11 cellular contexts compared by ENCODE assay signal in genomic region chr7:137981175-137981574, GRCh38. TPM values are rescaled to one million over a fixed set of nuclear protein-coding genes. Genes with fewer than 3 reads are reported as not detected.
A peak's percentile ranks its signal among the peaks of the same experiment; 100 is the strongest.
DNase-seq lines count a peak whose midpoint lies in the region; ATAC-seq, FAIRE-seq and TF ChIP-seq lines count a peak whose summit lies in the region.
"Had no signal": no experiment of that assay in that cellular context is flagged by ENCODE, and none has a peak within 500 bp of the region (broad histone marks: within the 10 kb centered on the region; RNA-seq: fewer than 3 reads in every experiment).

No MANE protein-coding gene starts in this region.

- H3K27me3 Mint-ChIP-seq in osteocyte (ENCODE audit: unreplicated experiment): no peaks in the 10 kb centered on the region

- no peak for TF ChIP-seq POLR2A in A549 (IDR thresholded peaks at IDR 0.05; ENCODE audit: low read length)

- peaks cover 16% of the 10 kb centered on the region for H3K36me3 Mint-ChIP-seq in osteocyte (ENCODE audit: unreplicated experiment)

- no peak for TF ChIP-seq CTCF in A549 (IDR thresholded peaks at IDR 0.05)
- no peak for TF ChIP-seq CTCF in ascending aorta (IDR thresholded peaks at IDR 0.05)
- no peak for TF ChIP-seq CTCF in osteocyte (IDR thresholded peaks at IDR 0.05)
- TF ChIP-seq CTCF in RWPE1 (conservative IDR thresholded peaks at IDR 0.05; ENCODE audit: low read depth): no peak

- TF ChIP-seq RAD21 in A549 (conservative IDR thresholded peaks at IDR 0.05 in 1 of 2, IDR thresholded peaks at IDR 0.05 in 1 of 2): no peak

- intact Hi-C loops in ascending aorta (cut with DNase I): no loop called here

- POLR2A ChIA-PET in A549 (lab: Yijun Ruan, JAX) (no interaction called here), RWPE1 (lab: Yijun Ruan, JAX; ENCODE audit: low non-redundant PET) (no interaction called here)

- peak in 1 of 2 experiments; percentile 13 for DNase-seq in A549 (ENCODE audit: low read depth in 1 of 2, low spot score in 1 of 2)
- DNase-seq in ascending aorta (ENCODE audit: low spot score in 2 of 2): no peak
- no peak for DNase-seq in osteocyte (ENCODE audit: extremely low spot score, unreplicated experiment)
- no peak for DNase-seq in effector CD8-positive, alpha-beta T cell (lab: John Stamatoyannopoulos, UW)
- no peak for DNase-seq in activated naive CD4-positive, alpha-beta T cell treated with anti-CD3 and anti-CD28 coated beads, Interleukin-2, amount 50 U/mL, for 16 hours
- DNase-seq in RWPE1 (ENCODE audit: low spot score): no peak
- DNase-seq: activated CD8-positive, alpha-beta T cell treated with anti-CD3 and anti-CD28 coated beads, Interleukin-2, amount 10 ng/mL, durations not matched to agents 7 days and 5 days; anterior cingulate cortex had no signal

- H3K4me2 ChIP-seq in A549: peak overlapping the region; percentile 47

- H3K27ac ChIP-seq in A549: peak overlapping the region; percentile 65 to 86
- H3K27ac ChIP-seq in ascending aorta: peak overlapping the region; percentile 83 to 91
- H3K27ac ChIP-seq in RWPE1: no peak overlapping the region

- peaks cover 72% of the 10 kb centered on the region for H3K4me1 Mint-ChIP-seq in osteocyte (ENCODE audit: unreplicated experiment)

- no peaks in the 10 kb centered on the region for H3K27me3 ChIP-seq in ascending aorta

- H3K9me3 Mint-ChIP-seq in osteocyte (ENCODE audit: unreplicated experiment): peaks cover 4% of the 10 kb centered on the region

- no peak for FAIRE-seq in A549 (lab: Jason Lieb, UNC)
- FAIRE-seq: H1 had no signal

- peak overlapping the region; percentile 92 for H3K27ac Mint-ChIP-seq in osteocyte (ENCODE audit: unreplicated experiment)
- H3K27ac Mint-ChIP-seq: activated CD8-positive, alpha-beta T cell treated with anti-CD3 and anti-CD28 coated beads, Interleukin-2, amount 10 ng/mL, durations not matched to agents 7 days and 5 days had no signal

- CTCF ChIA-PET in A549 (lab: Yijun Ruan, JAX): interaction anchor here (1.0 to 2.3 kb wide), 3 partner anchors 10 to 77 kb away, joined by 3 to 5 read pairs (median 4); no protein-coding TSS in a partner anchor
- CTCF ChIA-PET in RWPE1 (lab: Yijun Ruan, JAX): no interaction called here

- H3K9me3 ChIP-seq in A549: no peaks in the 10 kb centered on the region
- no peaks in the 10 kb centered on the region for H3K9me3 ChIP-seq in ascending aorta

- H3K4me3 ChIP-seq in A549: no peak overlapping the region
- peak overlapping the region in 1 of 2 donors; percentile 2 for H3K4me3 ChIP-seq in ascending aorta

- peak overlapping the region; percentile 16 for H3K4me3 Mint-ChIP-seq in osteocyte (ENCODE audit: unreplicated experiment)
- H3K4me3 Mint-ChIP-seq: activated CD8-positive, alpha-beta T cell treated with anti-CD3 and anti-CD28 coated beads, Interleukin-2, amount 10 ng/mL, durations not matched to agents 7 days and 5 days had no signal

- TF ChIP-seq EP300 in A549 (IDR thresholded peaks at IDR 0.05): no peak

- H3K36me3 ChIP-seq in ascending aorta: no peaks in the 10 kb centered on the region

- H3K4me1 ChIP-seq in A549 (peaks cover 57% of the 10 kb centered on the region), ascending aorta (peaks cover 50 to 92% of the 10 kb centered on the region in 2 donors)

- ATAC-seq in A549: no peak
- peak; percentile 0 for ATAC-seq in GM21529 (IDR thresholded peaks at IDR 0.05; ENCODE audit: unreplicated experiment)
- ATAC-seq in HG02759 (IDR thresholded peaks at IDR 0.05; ENCODE audit: unreplicated experiment): no peak
- ATAC-seq: activated CD8-positive, alpha-beta T cell treated with anti-CD3 and anti-CD28 coated beads, Interleukin-2, amount 10 ng/mL, durations not matched to agents 7 days and 5 days had no signal

TF ChIP-seq in A549, 52 proteins besides CTCF, POLR2A, EP300 and RAD21:
- TF ChIP-seq RNF2 (IDR thresholded peaks at IDR 0.05; ENCODE audit: borderline replicate concordance, low read depth): no peak
- TF ChIP-seq, protein P1, sequence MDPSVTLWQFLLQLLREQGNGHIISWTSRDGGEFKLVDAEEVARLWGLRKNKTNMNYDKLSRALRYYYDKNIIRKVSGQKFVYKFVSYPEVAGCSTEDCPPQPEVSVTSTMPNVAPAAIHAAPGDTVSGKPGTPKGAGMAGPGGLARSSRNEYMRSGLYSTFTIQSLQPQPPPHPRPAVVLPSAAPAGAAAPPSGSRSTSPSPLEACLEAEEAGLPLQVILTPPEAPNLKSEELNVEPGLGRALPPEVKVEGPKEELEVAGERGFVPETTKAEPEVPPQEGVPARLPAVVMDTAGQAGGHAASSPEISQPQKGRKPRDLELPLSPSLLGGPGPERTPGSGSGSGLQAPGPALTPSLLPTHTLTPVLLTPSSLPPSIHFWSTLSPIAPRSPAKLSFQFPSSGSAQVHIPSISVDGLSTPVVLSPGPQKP (IDR thresholded peaks at IDR 0.05; ENCODE audit: low read depth, low read length): no peak
- no peak for TF ChIP-seq RCOR1 (IDR thresholded peaks at IDR 0.05; ENCODE audit: low read depth, low read length)
- no peak for TF ChIP-seq HDAC2 (IDR thresholded peaks at IDR 0.05)
- TF ChIP-seq HOXB5 (CRISPR knock-in tag; IDR thresholded peaks at IDR 0.05): no peak
- TF ChIP-seq FOSB (CRISPR knock-in tag; IDR thresholded peaks at IDR 0.05): no peak
- no peak for TF ChIP-seq CBX8 (IDR thresholded peaks at IDR 0.05)
- no peak for TF ChIP-seq TFCP2L1 (CRISPR knock-in tag; IDR thresholded peaks at IDR 0.05)
- no peak for TF ChIP-seq USF2 (IDR thresholded peaks at IDR 0.05)
- no peak for TF ChIP-seq MYC (IDR thresholded peaks at IDR 0.05; ENCODE audit: borderline replicate concordance, low read length)
- no peak for TF ChIP-seq NR3C1 (IDR thresholded peaks at IDR 0.05)
- no peak for TF ChIP-seq HOXB13 (CRISPR knock-in tag; IDR thresholded peaks at IDR 0.05; ENCODE audit: low read depth)
- TF ChIP-seq SREBF2 (IDR thresholded peaks at IDR 0.05): no peak
- no peak for TF ChIP-seq RARB (CRISPR knock-in tag; IDR thresholded peaks at IDR 0.05)
- TF ChIP-seq MAZ (IDR thresholded peaks at IDR 0.05; ENCODE audit: borderline replicate concordance, low read depth, low read length): no peak
- TF ChIP-seq NPAS2 (CRISPR knock-in tag; IDR thresholded peaks at IDR 0.05; ENCODE audit: borderline replicate concordance): no peak
- TF ChIP-seq ZC3H11A (IDR thresholded peaks at IDR 0.05): no peak
- no peak for TF ChIP-seq EHMT2 (IDR thresholded peaks at IDR 0.05; ENCODE audit: low read depth)
- TF ChIP-seq SMC3 (IDR thresholded peaks at IDR 0.05): no peak
- TF ChIP-seq ZSCAN20 (CRISPR knock-in tag; IDR thresholded peaks at IDR 0.05): no peak

RNA-seq across cellular contexts. Expression of gene CREB3L2, which starts 20.7 kb away (rescaled TPM):
- polyA plus RNA-seq in A549 (2011; rRNA removed) (32.2 and 33.8 TPM in 2 replicates), A549 (2017; fragmentation: RNase III; extraction: RNeasy Plus Mini Kit Qiagen cat#74134 plus additional on column Dnase treatment) (14.7 to 16.7 TPM (median 16.3 TPM) in 3 replicates)
- 8.3 and 11.3 TPM in 2 replicates for polyA plus RNA-seq in A549 (2012; cell fraction: cytosol; rRNA removed)
- polyA plus RNA-seq in A549 (2012; cell fraction: nucleus; rRNA removed): 12.4 and 13.4 TPM in 2 replicates
- polyA minus RNA-seq in A549 (2011; rRNA and poly(A)+ RNA removed): 41.4 and 42.3 TPM in 2 replicates
- total RNA-seq in ascending aorta (38.5 TPM), osteocyte (143 and 144 TPM in 2 replicates)
